Comparison of ENCODE assay signal across 10 cellular contexts in the genomic region with DNA sequence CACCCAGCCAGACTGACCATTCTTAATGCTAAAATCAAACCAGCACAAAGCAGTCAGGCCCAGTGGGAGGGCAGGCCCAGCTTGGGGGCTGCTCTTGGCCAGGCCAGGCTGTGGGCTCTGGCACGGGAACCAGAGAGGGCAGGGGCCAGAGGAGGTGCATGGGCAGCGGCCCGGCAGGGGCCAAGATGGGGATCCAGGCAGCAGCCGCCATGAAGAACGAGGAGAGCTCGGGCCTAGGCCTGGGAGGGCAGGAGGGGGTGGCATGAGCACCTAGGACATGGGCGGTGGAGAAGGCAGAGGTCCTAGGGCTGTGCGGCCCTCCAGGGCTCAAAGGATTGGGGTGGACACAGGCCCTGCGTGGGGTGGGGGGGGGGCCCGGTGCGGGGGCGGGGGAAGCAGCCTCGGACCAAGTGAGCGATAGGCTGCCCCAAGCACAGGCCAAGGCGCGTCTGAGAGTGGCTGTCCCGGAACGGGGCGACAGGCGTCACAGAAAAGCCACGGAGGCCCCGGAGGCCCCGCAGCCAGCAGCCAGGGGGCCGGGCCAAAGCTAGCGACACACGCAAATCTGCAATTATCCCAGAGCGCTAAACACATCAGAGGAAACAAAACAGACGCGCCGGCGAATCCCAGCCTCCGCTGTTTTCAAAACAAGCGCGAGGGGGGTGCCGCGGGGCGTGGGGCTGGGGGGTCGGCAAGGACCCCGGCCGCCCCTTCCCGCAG. TPM values are rescaled to one million over a fixed set of nuclear protein-coding genes. Genes with fewer than 3 reads are reported as not detected.
A peak's percentile ranks its signal among the peaks of the same experiment; 100 is the strongest.
DNase-seq lines count a peak whose midpoint lies in the region; ATAC-seq and TF ChIP-seq lines count a peak whose summit lies in the region.
"Had no signal": no experiment of that assay in that cellular context is flagged by ENCODE, and none has a peak within 500 bp of the region (broad histone marks: within the 10 kb centered on the region; RNA-seq: fewer than 3 reads in every experiment).

No MANE protein-coding gene starts in this region.

- H3K4me3 ChIP-seq in lower lobe of right lung = peak overlapping the region; percentile 49
- H3K4me3 ChIP-seq in tibial nerve = peak overlapping the region; percentile 28 to 51 (median 39)

- TF ChIP-seq EP300 in tibial nerve (IDR thresholded peaks at IDR 0.05) = peak in 1 of 2 donors; percentile 5

- no peak for ATAC-seq in lower lobe of right lung

- H3K27ac ChIP-seq in lower lobe of right lung (peak overlapping the region; percentile 93), tibial nerve (peak overlapping the region; percentile 51 to 97 (median 89))

- peaks cover 4% of the 10 kb centered on the region for H3K36me3 ChIP-seq in lower lobe of right lung
- no peaks in the 10 kb centered on the region for H3K36me3 ChIP-seq in tibial nerve

- 19 to 26% methylated on average over 25 to 37 of the region's 41 CpGs for WGBS in tibial nerve, 2 donors

- no peaks in the 10 kb centered on the region for H3K27me3 ChIP-seq in lower lobe of right lung (ENCODE audit: low read depth)
- no peaks in the 10 kb centered on the region for H3K27me3 ChIP-seq in tibial nerve

- H3K9me3 ChIP-seq in lower lobe of right lung = no peaks in the 10 kb centered on the region
- H3K9me3 ChIP-seq in tibial nerve = no peaks in the 10 kb centered on the region

- TF ChIP-seq POLR2A in tibial nerve (IDR thresholded peaks at IDR 0.05) = no peak

- peaks cover 97% of the 10 kb centered on the region for H3K4me1 ChIP-seq in lower lobe of right lung
- peaks cover 0 to 100% (median 89%) of the 10 kb centered on the region in 4 donors for H3K4me1 ChIP-seq in tibial nerve

- intact Hi-C loops in lower lobe of right lung (cut with DNase I) = no loop called here

- TF ChIP-seq CTCF in lower lobe of right lung (IDR thresholded peaks at IDR 0.05) (no peak), tibial nerve (IDR thresholded peaks at IDR 0.05) (no peak)

- DNase-seq in NCI-H748 (lab: John Stamatoyannopoulos, UW; ENCODE audit: unreplicated experiment) (peak; percentile 48), NCI-H748 treated with DMSO at 0.1 percent for 48 hours (lab: John Stamatoyannopoulos, UW) (no peak), dermis blood vessel endothelial cell (peak; percentile 47), lower lobe of right lung (no peak), tibial nerve (ENCODE audit: low spot score in 2 of 2) (no peak), NCI-H1048 (lab: John Stamatoyannopoulos, UW) (no peak)
- DNase-seq in activated CD4-positive, CD25-positive, alpha-beta regulatory T cell (lab: John Stamatoyannopoulos, UW) = no peak
- DNase-seq in activated CD4-positive, alpha-beta T cell treated with anti-CD3 and anti-CD28 coated beads for 48 hours = no peak
- DNase-seq: 8988T, T-helper 2 cell had no signal

RNA-seq across cellular contexts. Expression of a gene that starts 8.3 kb away (rescaled TPM):
- 96.1 and 135 TPM in 2 replicates for total RNA-seq in dermis blood vessel endothelial cell
- 256 TPM for total RNA-seq in lower lobe of right lung
- total RNA-seq in tibial nerve = 100 to 1,000 TPM; 135 to 193 (median 165) TPM

RNA-seq across cellular contexts. Expression of a gene that starts 27.7 kb away (rescaled TPM):
- total RNA-seq in dermis blood vessel endothelial cell = 1.3 and 3.6 TPM in 2 replicates
- total RNA-seq in lower lobe of right lung = 14.4 TPM
- 10 to 100 TPM in 3 of 4 donors, 1 to 10 TPM in 1; 8.6 to 13.1 (median 11.7) TPM for total RNA-seq in tibial nerve

RNA-seq across cellular contexts. Expression of a gene that starts 28.9 kb away (rescaled TPM):
- total RNA-seq in dermis blood vessel endothelial cell = 21.4 and 41.7 TPM in 2 replicates
- total RNA-seq in lower lobe of right lung = 13.1 TPM
- 10 to 100 TPM in 3 of 4 donors, 1 to 10 TPM in 1; 8.7 to 33.3 (median 19.6) TPM for total RNA-seq in tibial nerve

RNA-seq across cellular contexts. Expression of a gene that starts 37.6 kb away (rescaled TPM):
- 73.4 and 118 TPM in 2 replicates for total RNA-seq in dermis blood vessel endothelial cell
- 11.9 TPM for total RNA-seq in lower lobe of right lung
- 10 to 100 TPM; 12.3 to 32.0 (median 24.1) TPM for total RNA-seq in tibial nerve

RNA-seq across cellular contexts. Expression of a gene that starts 44.0 kb away (rescaled TPM):
- total RNA-seq in dermis blood vessel endothelial cell = 67.0 and 82.9 TPM in 2 replicates
- 52.5 TPM for total RNA-seq in lower lobe of right lung
- total RNA-seq in tibial nerve = 100 to 1,000 TPM in 1 of 4 donors, 10 to 100 TPM in 3; 55.9 to 112 (median 76.7) TPM

Comparison
In these comparisons a context has a peak if more than half of its experiments do, and no peak if none do; other contexts are left out.
1. DNase-seq: peak in NCI-H748 (single experiment) and dermis blood vessel endothelial cell (single experiment); none in NCI-H748 treated with DMSO at 0.1 percent for 48 hours (single experiment), lower lobe of right lung (single experiment), tibial nerve (0 of 2), NCI-H1048 (single experiment), activated CD4-positive, CD25-positive, alpha-beta regulatory T cell (0 of 4) and activated CD4-positive, alpha-beta T cell treated with anti-CD3 and anti-CD28 coated beads for 48 hours (single experiment).